ENCODE assay signal across 19 cellular contexts in the genomic region with DNA sequence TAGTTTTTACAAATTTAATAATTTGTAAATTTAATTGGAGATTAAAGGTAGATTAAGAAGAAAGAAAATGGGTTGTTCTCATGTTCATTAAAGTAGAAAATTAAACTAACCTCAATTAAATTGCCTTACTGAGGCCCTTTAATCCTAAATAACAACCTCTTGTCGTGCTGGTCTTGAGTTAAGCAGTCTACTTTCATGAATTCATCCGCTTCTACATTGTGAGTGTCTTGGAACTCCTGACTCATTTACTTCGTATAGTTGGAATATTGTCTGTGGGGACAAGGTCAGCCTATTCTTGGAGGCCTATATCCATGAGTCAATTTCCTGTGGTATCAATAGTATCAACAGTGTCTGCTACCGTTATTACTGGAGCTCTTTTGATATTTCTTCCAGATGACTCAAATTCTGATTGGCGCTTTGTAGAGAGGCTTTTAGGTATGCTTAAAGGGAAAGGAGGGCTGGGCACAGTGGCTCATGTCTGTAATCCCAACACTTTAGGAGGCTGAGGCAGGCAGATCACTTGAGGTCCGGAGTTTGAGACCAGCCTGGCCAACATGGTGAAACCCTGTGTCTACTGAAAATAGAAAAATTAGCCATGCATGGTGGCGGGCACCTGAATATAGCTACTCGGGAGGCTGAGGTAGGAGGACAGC. TPM values are rescaled to one million over a fixed set of nuclear protein-coding genes. Genes with fewer than 3 reads are reported as not detected.
"Had no signal": no experiment of that assay in that cellular context is flagged by ENCODE, and none has a peak within 500 bp of the region (broad histone marks: within the 10 kb centered on the region; RNA-seq: fewer than 3 reads in every experiment).

No MANE protein-coding gene starts in this region.

RNA-seq across cellular contexts. Expression of a gene that starts 29.9 kb away (rescaled TPM):
- total RNA-seq: activated CD4-positive, alpha-beta memory T cell treated with anti-CD3 and anti-CD28 coated beads for 36 hours; activated naive CD4-positive, alpha-beta T cell treated with anti-CD3 and anti-CD28 coated beads for 36 hours; aorta; cardiac muscle cell; chondrocyte; epithelial cell of proximal tubule; liver; mucosa of gallbladder; osteoblast; progenitor cell of endocrine pancreas; right atrium auricular region; SK-MEL-5; skeletal muscle tissue; stomach; T-helper 17 cell; testis; WTC11 had no signal
- polyA plus RNA-seq: aorta; cardiac muscle cell; immature natural killer cell; liver; naive thymus-derived CD4-positive, alpha-beta T cell; stomach had no signal
